1 cellular context compared by ENCODE assay signal in genomic region chr1:197810812-197811211, GRCh38.
TF ChIP-seq lines count a peak whose summit lies in the region.

No MANE protein-coding gene starts in this region.

TF ChIP-seq in K562, 482 proteins besides CTCF, POLR2A, EP300 and RAD21 (continued from another document):
- TF ChIP-seq RREB1 (CRISPR knock-in tag; IDR thresholded peaks at IDR 0.05) (no peak), ZBTB12 (CRISPR knock-in tag; IDR thresholded peaks at IDR 0.05) (no peak), RB1 (IDR thresholded peaks at IDR 0.05; ENCODE audit: low read depth) (no peak), ZNF766 (CRISPR knock-in tag; conservative IDR thresholded peaks at IDR 0.05) (no peak), ZNF175 (CRISPR knock-in tag; IDR thresholded peaks at IDR 0.05; ENCODE audit: low read depth) (no peak), ZNF280B (CRISPR knock-in tag; IDR thresholded peaks at IDR 0.05) (no peak), RUNX1 (IDR thresholded peaks at IDR 0.05; ENCODE audit: low read depth) (no peak), MEIS2 (IDR thresholded peaks at IDR 0.05; ENCODE audit: partially characterized antibody) (no peak)
